17 cellular contexts compared by ENCODE assay signal in genomic region chr2:239348563-239349447, GRCh38. TPM values are rescaled to one million over a fixed set of nuclear protein-coding genes. Genes with fewer than 3 reads are reported as not detected.
A peak's percentile ranks its signal among the peaks of the same experiment; 100 is the strongest.
DNase-seq lines count a peak whose midpoint lies in the region; ATAC-seq, FAIRE-seq and TF ChIP-seq lines count a peak whose summit lies in the region.
"Had no signal": no experiment of that assay in that cellular context is flagged by ENCODE, and none has a peak within 500 bp of the region (broad histone marks: within the 10 kb centered on the region; RNA-seq: fewer than 3 reads in every experiment).

No MANE protein-coding gene starts in this region.

- H3K23ac ChIP-seq in H9 (ENCODE audit: insufficient read length, low read depth, low read length): no peak overlapping the region

- no peak overlapping the region for H2BK5ac ChIP-seq in H9 (ENCODE audit: insufficient read length, low read length)

- H3K9me3 Mint-ChIP-seq in H9 (no peaks in the 10 kb centered on the region), chondrocyte (ENCODE audit: low read depth) (peaks cover under 1% of the 10 kb centered on the region), natural killer cell (no peaks in the 10 kb centered on the region)
- H3K9me3 Mint-ChIP-seq: activated naive CD4-positive, alpha-beta T cell treated with anti-CD3 and anti-CD28 coated beads, Interleukin-2, amount 50 U/mL, for 24 hours; CD8-positive, alpha-beta memory T cell; memory B cell had no signal

- H3K23me2 ChIP-seq in H9 (ENCODE audit: insufficient read length, low read depth, low read length, poor library complexity, severe bottlenecking): no peaks in the 10 kb centered on the region

- no peak overlapping the region for H3K18ac ChIP-seq in H9 (ENCODE audit: insufficient read length, low read depth, low read length)

- H3K4me1 ChIP-seq in H9 (ENCODE audit: insufficient read depth, low read length): no peaks in the 10 kb centered on the region
- no peaks in the 10 kb centered on the region for H3K4me1 ChIP-seq in small intestine (ENCODE audit: control insufficient read depth in 2 of 2, insufficient read depth in 1 of 2, low read depth in 1 of 2, low read length in 1 of 2)
- peaks cover 4% of the 10 kb centered on the region for H3K4me1 ChIP-seq in foreskin keratinocyte

- 0 out of 2 replicates have a peak overlapping the region, but pooled peaks have one; percentile 28 for H3K14ac ChIP-seq in H9 (ENCODE audit: insufficient read depth, low read length)

- H3K27ac ChIP-seq in H9 (ENCODE audit: insufficient read length, low read depth, low read length) (no peak overlapping the region), small intestine (ENCODE audit: low read depth in 1 of 2, low read length in 1 of 2) (peak overlapping the region; percentile 56 to 85), foreskin keratinocyte (no peak overlapping the region)

- H2BK12ac ChIP-seq in H9 (ENCODE audit: insufficient read length, low read depth, low read length): no peak overlapping the region

- H3K27ac Mint-ChIP-seq in H9 (peak overlapping the region in 1 of 3 experiments; percentile 92; a peak in 4 of 7 replicates), chondrocyte (ENCODE audit: unreplicated experiment) (peak overlapping the region; percentile 46), natural killer cell (no peak overlapping the region)
- H3K27ac Mint-ChIP-seq: activated naive CD4-positive, alpha-beta T cell treated with anti-CD3 and anti-CD28 coated beads, Interleukin-2, amount 50 U/mL, for 24 hours; memory B cell; T-helper 2 cell treated with Interferon-gamma antibody and Interleukin-4, amounts not matched to agents 5 μg/mL and 100 μg/mL, for 36 hours had no signal

- H2AFZ ChIP-seq in H9 (ENCODE audit: low read length): no peak overlapping the region

- no peak overlapping the region for H2AK5ac ChIP-seq in H9 (ENCODE audit: insufficient read length, low read length)

- no peaks in the 10 kb centered on the region for H3K79me1 ChIP-seq in H9 (ENCODE audit: insufficient read depth, low read depth, low read length, poor library complexity, severe bottlenecking)

- H2BK15ac ChIP-seq in H9 (ENCODE audit: low read depth, low read length): no peak overlapping the region

- no peak overlapping the region for H2BK20ac ChIP-seq in H9 (ENCODE audit: low read depth, low read length, poor library complexity, severe bottlenecking)

- H3K9me3 ChIP-seq in H9 (ENCODE audit: control insufficient read depth, low read depth, low read length): no peaks in the 10 kb centered on the region
- H3K9me3 ChIP-seq in small intestine (ENCODE audit: control insufficient read depth, low read depth): no peaks in the 10 kb centered on the region

- H4K20me1 ChIP-seq in H9 (ENCODE audit: control insufficient read depth, insufficient read depth, insufficient read length): no peaks in the 10 kb centered on the region

- H3K4ac ChIP-seq in H9 (ENCODE audit: low read depth, low read length): no peak overlapping the region

- intact Hi-C loops in left colon (cut with DNase I, micrococcal nuclease): no loop called here
- intact Hi-C loops in natural killer cell (cut with micrococcal nuclease): no loop called here

- H3K56ac ChIP-seq in H9 (ENCODE audit: insufficient read length, low read depth, low read length): no peak overlapping the region

- H3K4me1 Mint-ChIP-seq in H9 (peaks cover 8 to 16% of the 10 kb centered on the region in 2 experiments), chondrocyte (ENCODE audit: low read depth) (peaks cover 32% of the 10 kb centered on the region), natural killer cell (peaks cover 5 to 10% of the 10 kb centered on the region in 2 donors)
- H3K4me1 Mint-ChIP-seq: memory B cell had no signal

- no peak overlapping the region for H3K4me3 ChIP-seq in small intestine (ENCODE audit: low read depth in 1 of 2, low read length in 2 of 2)

- no peak overlapping the region for H3K4me3 Mint-ChIP-seq in H9
- H3K4me3 Mint-ChIP-seq in chondrocyte (ENCODE audit: unreplicated experiment): no peak overlapping the region
- H3K4me3 Mint-ChIP-seq in natural killer cell: no peak overlapping the region
- H3K4me3 Mint-ChIP-seq: activated naive CD4-positive, alpha-beta T cell treated with anti-CD3 and anti-CD28 coated beads, Interleukin-2, amount 50 U/mL, for 24 hours; CD8-positive, alpha-beta memory T cell; memory B cell; T-helper 2 cell treated with Interferon-gamma antibody and Interleukin-4, amounts not matched to agents 5 μg/mL and 100 μg/mL, for 36 hours had no signal

- no peak overlapping the region for H3T11ph ChIP-seq in H9 (ENCODE audit: low read length)

- H3K36me3 Mint-ChIP-seq in H9 (ENCODE audit: insufficient read depth in 1 of 3, low read depth in 3 of 3): peaks cover 21 to 36% (median 28%) of the 10 kb centered on the region in 3 experiments
- H3K36me3 Mint-ChIP-seq in chondrocyte (ENCODE audit: low read depth): peaks cover 4% of the 10 kb centered on the region
- no peaks in the 10 kb centered on the region for H3K36me3 Mint-ChIP-seq in natural killer cell

- no peak overlapping the region for H4K5ac ChIP-seq in H9 (ENCODE audit: insufficient read length, low read depth, low read length)

- H3K36me3 ChIP-seq in small intestine (ENCODE audit: control insufficient read depth in 2 of 2, insufficient read depth in 2 of 2, low read length in 2 of 2): no peaks in the 10 kb centered on the region

- no peak overlapping the region for H4K8ac ChIP-seq in H9 (replicated peaks; ENCODE audit: insufficient read length, low read depth, low read length)

- no peaks in the 10 kb centered on the region for H3K27me3 Mint-ChIP-seq in H9 (ENCODE audit: low read depth)
- H3K27me3 Mint-ChIP-seq in chondrocyte (ENCODE audit: low read depth): no peaks in the 10 kb centered on the region
- H3K27me3 Mint-ChIP-seq in natural killer cell (ENCODE audit: low read depth in 2 of 2): no peaks in the 10 kb centered on the region
- H3K27me3 Mint-ChIP-seq: activated naive CD4-positive, alpha-beta T cell treated with anti-CD3 and anti-CD28 coated beads, Interleukin-2, amount 50 U/mL, for 24 hours; CD8-positive, alpha-beta memory T cell; memory B cell had no signal

- no peak overlapping the region for H3K9ac ChIP-seq in H9 (ENCODE audit: extremely low read depth, insufficient read length, low read length)

- no peaks in the 10 kb centered on the region for H3K27me3 ChIP-seq in H9 (ENCODE audit: insufficient read depth, low read length)
- no peaks in the 10 kb centered on the region for H3K27me3 ChIP-seq in small intestine (ENCODE audit: control insufficient read depth in 2 of 2, insufficient read depth in 2 of 2, low read length in 2 of 2)
- H3K27me3 ChIP-seq in foreskin keratinocyte: no peaks in the 10 kb centered on the region

- ATAC-seq in left colon (peak; percentile 89), foreskin keratinocyte (no peak), GM18873 (IDR thresholded peaks at IDR 0.05; ENCODE audit: low FRiP score, unreplicated experiment) (no peak), natural killer cell (no peak)

- no CpG with 5 or more reads among the region's 29 CpGs for WGBS in H9 (ENCODE audit: extremely low coverage, insufficient read length, low lambda C conversion rate)
- 20 to 68% (median 53%) methylated on average over 28 to 29 of the region's 29 CpGs for WGBS in small intestine, 3 donors

- FAIRE-seq in small intestine (lab: Jason Lieb, UNC): no peak
- FAIRE-seq: colon, H1 had no signal

- no peak overlapping the region for H3K4me2 ChIP-seq in H9 (ENCODE audit: insufficient read depth, insufficient read length, low read length)

- DNase-seq in H9: no peak
- no peak for DNase-seq in chondrocyte (ENCODE audit: low spot score)
- DNase-seq in left colon: peak; percentile 68 to 86
- DNase-seq in small intestine: peak; percentile 96
- no peak for DNase-seq in foreskin keratinocyte
- no peak for DNase-seq in COLO829 (ENCODE audit: low spot score)
- DNase-seq in natural killer cell: no peak
- DNase-seq: activated CD8-positive, alpha-beta memory T cell treated with anti-CD3 and anti-CD28 coated beads for 24 hours; CD8-positive, alpha-beta memory T cell; glutamatergic neuron; NCI-H146 had no signal

- no peak for TF ChIP-seq CTCF in H9 (conservative IDR thresholded peaks at IDR 0.05)
- no peak for TF ChIP-seq CTCF in chondrocyte (IDR thresholded peaks at IDR 0.05)
- no peak for TF ChIP-seq CTCF in foreskin keratinocyte (conservative IDR thresholded peaks at IDR 0.05)
- TF ChIP-seq CTCF in natural killer cell (IDR thresholded peaks at IDR 0.05): no peak

- H2BK120ac ChIP-seq in H9 (ENCODE audit: low read depth, low read length, poor library complexity, severe bottlenecking): no peak overlapping the region

- no peak overlapping the region for H4K91ac ChIP-seq in H9 (ENCODE audit: insufficient read length, low read depth, low read length)

- H3K79me2 ChIP-seq in H9 (ENCODE audit: insufficient read depth, low read length): peaks cover 13% of the 10 kb centered on the region; the same call in 1 of the 2 replicates

RNA-seq across cellular contexts. Expression of gene HDAC4, which starts 52.0 kb away (rescaled TPM):
- total RNA-seq in H9 (2021) (27.5 and 32.0 TPM in 2 replicates), chondrocyte (16.4 to 27.0 TPM (median 22.3 TPM) in 3 replicates), left colon (10 to 100 TPM; 38.7 to 50.9 TPM), foreskin keratinocyte (6.9 and 7.5 TPM in 2 replicates), natural killer cell (100 to 1,000 TPM in 2 of 3 donors, 10 to 100 TPM in 1; 74.9 to 105 (median 100) TPM)
- polyA plus RNA-seq in small intestine (10 to 100 TPM in 1 of 3 donors, 1 to 10 TPM in 2; 3.1 to 11.3 (median 4.6) TPM), foreskin keratinocyte (1.0 TPM in 2 replicates)

Comparison
In these comparisons a context has a peak if more than half of its experiments do, and no peak if none do; other contexts are left out.
1. DNase-seq: peak in left colon (2 of 2) and small intestine (single experiment); none in H9 (single experiment), chondrocyte (single experiment), foreskin keratinocyte (0 of 2), COLO829 (single experiment) and natural killer cell (single experiment).
2. H3K27ac ChIP-seq: peak in small intestine (2 of 2); none in H9 (single experiment) and foreskin keratinocyte (single experiment).